In genomic region chr21:33369586-33369985, GRCh38 we compare ENCODE assay signal across 27 cellular contexts.
"Had no signal": no experiment of that assay in that cellular context is flagged by ENCODE, and none has a peak within 500 bp of the region (broad histone marks: within the 10 kb centered on the region; RNA-seq: fewer than 3 reads in every experiment).

No MANE protein-coding gene starts in this region.

- H3K27ac Mint-ChIP-seq: activated CD4-positive, alpha-beta memory T cell treated with anti-CD3 and anti-CD28 coated beads for 36 hours; activated CD4-positive, alpha-beta T cell treated with anti-CD3 and anti-CD28 coated beads, Interleukin-2, amount 10 ng/mL, durations not matched to agents 7 days and 5 days; activated T-cell treated with anti-CD3 and anti-CD28 coated beads, Interleukin-2, amount 50 U/mL, for 24 hours; activated T-helper 1 cell treated with anti-CD3 and anti-CD28 coated beads, Interleukin-12 subunit alpha, Interleukin-12 subunit beta, Interleukin-2, Interleukin-4 antibody, amounts not matched to agents 30 ng/mL and 10 ng/mL and 1 ng/mL, durations not matched to agents 14 hours and 24 hours and 36 hours; brain; T-cell had no signal

- H3K4me1 Mint-ChIP-seq: brain; central memory CD8-positive, alpha-beta T cell had no signal

- H3K27ac ChIP-seq: KMS-11, SK-N-MC had no signal

- DNase-seq: activated CD4-positive, alpha-beta memory T cell treated with anti-CD3 and anti-CD28 coated beads for 36 hours; activated CD4-positive, alpha-beta T cell treated with anti-CD3 and anti-CD28 coated beads, Interleukin-2, amount 10 ng/mL, durations not matched to agents 7 days and 5 days; activated CD4-positive, CD25-positive, alpha-beta regulatory T cell; activated gamma-delta T cell treated with Interleukin-2 at 50 U/mL for 16 hours; activated naive CD4-positive, alpha-beta T cell treated with anti-CD3 and anti-CD28 coated beads, Interleukin-2, amount 50 U/mL, for 16 hours; activated T-cell treated with anti-CD3 and anti-CD28 coated beads, Interleukin-2, amount 50 U/mL, for 24 hours; amygdala; MV-4-11; NCI-H1092 treated with DMSO at 0.1 percent for 48 hours; NCI-H1436; NCI-H1694 treated with DMSO at 0.1 percent for 48 hours; NCI-H2029 treated with DMSO at 0.1 percent for 48 hours; NCI-H510A treated with DMSO at 0.1 percent for 48 hours; NCI-H69; NK-92 treated with Interleukin-12 subunit alpha and Interleukin-12 subunit beta, amount 100 ng/mL, for 24 hours; OCI-M1; RPMI8226; T-cell; T-helper 2 cell; T1000 had no signal

- H3K27me3 Mint-ChIP-seq: activated CD4-positive, alpha-beta memory T cell treated with anti-CD3 and anti-CD28 coated beads for 36 hours; activated CD4-positive, alpha-beta T cell treated with anti-CD3 and anti-CD28 coated beads, Interleukin-2, amount 10 ng/mL, durations not matched to agents 7 days and 5 days; activated T-cell treated with anti-CD3 and anti-CD28 coated beads, Interleukin-2, amount 50 U/mL, for 24 hours; central memory CD8-positive, alpha-beta T cell; T-cell had no signal

- H3K4me2 ChIP-seq: KMS-11 had no signal

- ATAC-seq: Panc1, Right ventricle myocardium inferior, T-cell had no signal

- H3K4me3 ChIP-seq: SK-N-MC had no signal

- H3K9ac ChIP-seq: KMS-11 had no signal

- H3K4me3 Mint-ChIP-seq: activated CD4-positive, alpha-beta memory T cell treated with anti-CD3 and anti-CD28 coated beads for 36 hours; activated CD4-positive, alpha-beta T cell treated with anti-CD3 and anti-CD28 coated beads, Interleukin-2, amount 10 ng/mL, durations not matched to agents 7 days and 5 days; activated T-cell treated with anti-CD3 and anti-CD28 coated beads, Interleukin-2, amount 50 U/mL, for 24 hours; activated T-helper 1 cell treated with anti-CD3 and anti-CD28 coated beads, Interleukin-12 subunit alpha, Interleukin-12 subunit beta, Interleukin-2, Interleukin-4 antibody, amounts not matched to agents 30 ng/mL and 10 ng/mL and 1 ng/mL, durations not matched to agents 14 hours and 24 hours and 36 hours; brain; central memory CD8-positive, alpha-beta T cell; T-cell had no signal
